1 cellular context compared by ENCODE assay signal in genomic region chr12:120700863-120701262, GRCh38.
TF ChIP-seq lines count a peak whose summit lies in the region.

No MANE protein-coding gene starts in this region.

TF ChIP-seq in HepG2, 621 proteins besides CTCF, POLR2A, EP300 and RAD21:
- TF ChIP-seq ATF1 (CRISPR knock-in tag; IDR thresholded peaks at IDR 0.05) (no peak), ZNF547 (CRISPR knock-in tag; IDR thresholded peaks at IDR 0.05) (no peak), ZNF562 (CRISPR knock-in tag; IDR thresholded peaks at IDR 0.05; ENCODE audit: borderline replicate concordance) (no peak), ZBTB43 (CRISPR knock-in tag; conservative IDR thresholded peaks at IDR 0.05) (no peak), TBX3 (IDR thresholded peaks at IDR 0.05; ENCODE audit: borderline replicate concordance) (no peak), UBTF (CRISPR knock-in tag; IDR thresholded peaks at IDR 0.05) (no peak), ZNF12 (CRISPR knock-in tag; IDR thresholded peaks at IDR 0.05) (no peak), DRAP1 (CRISPR knock-in tag; IDR thresholded peaks at IDR 0.05) (no peak), NFYC (CRISPR knock-in tag; IDR thresholded peaks at IDR 0.05) (no peak), HMG20B (CRISPR knock-in tag; conservative IDR thresholded peaks at IDR 0.05) (no peak), TFE3 (CRISPR knock-in tag; IDR thresholded peaks at IDR 0.05) (no peak), MIER3 (CRISPR knock-in tag; IDR thresholded peaks at IDR 0.05; ENCODE audit: borderline replicate concordance) (no peak), HMGA1 (CRISPR knock-in tag; conservative IDR thresholded peaks at IDR 0.05) (no peak), KMT2A (CRISPR knock-in tag; IDR thresholded peaks at IDR 0.05) (no peak), GMEB2 (CRISPR knock-in tag; IDR thresholded peaks at IDR 0.05; ENCODE audit: low read depth) (no peak)
